ENCODE assay signal across 9 cellular contexts in genomic region chr2:46943881-46944798, GRCh38. TPM values are rescaled to one million over a fixed set of nuclear protein-coding genes. Genes with fewer than 3 reads are reported as not detected.
DNase-seq lines count a peak whose midpoint lies in the region; ATAC-seq, FAIRE-seq and TF ChIP-seq lines count a peak whose summit lies in the region.
"Had no signal": no experiment of that assay in that cellular context is flagged by ENCODE, and none has a peak within 500 bp of the region (broad histone marks: within the 10 kb centered on the region; RNA-seq: fewer than 3 reads in every experiment).

No MANE protein-coding gene starts in this region.

- TF ChIP-seq POLR2A in gastrocnemius medialis (IDR thresholded peaks at IDR 0.05) (no peak), prostate gland (IDR thresholded peaks at IDR 0.05) (no peak)

- H3K9ac ChIP-seq in KMS-11, result peak overlapping the region; percentile 67; the same call in 1 of the 2 replicates

- H3K4me2 ChIP-seq in KMS-11, result peak overlapping the region; percentile 83

- H3K4me3 ChIP-seq in KMS-11 (IDR thresholded peaks at IDR 0.05; ENCODE audit: insufficient read depth, low read depth, low read length) (no peak overlapping the region), gastrocnemius medialis (no peak overlapping the region), pancreas (no peak overlapping the region), prostate gland (no peak overlapping the region)

- ATAC-seq in GM19467 (IDR thresholded peaks at IDR 0.05; ENCODE audit: unreplicated experiment) (peak; percentile 29), gastrocnemius medialis (no peak), pancreas (no peak)

- H3K9me3 ChIP-seq in gastrocnemius medialis (no peaks in the 10 kb centered on the region), pancreas (no peaks in the 10 kb centered on the region), prostate gland (no peaks in the 10 kb centered on the region)

- TF ChIP-seq CTCF in KMS-11 (conservative IDR thresholded peaks at IDR 0.05; ENCODE audit: low read depth, low read length), result no peak
- no peak for TF ChIP-seq CTCF in gastrocnemius medialis (IDR thresholded peaks at IDR 0.05 in 4 of 5, conservative IDR thresholded peaks at IDR 0.05 in 1 of 5)
- no peak for TF ChIP-seq CTCF in pancreas (IDR thresholded peaks at IDR 0.05)
- TF ChIP-seq CTCF in prostate gland (IDR thresholded peaks at IDR 0.05), result no peak

- peak overlapping the region; percentile 60 for H3K27ac ChIP-seq in KMS-11
- peak overlapping the region in 1 of 4 donors; percentile 92 for H3K27ac ChIP-seq in gastrocnemius medialis
- no peak overlapping the region for H3K27ac ChIP-seq in pancreas
- H3K27ac ChIP-seq in prostate gland, result no peak overlapping the region
- H3K27ac ChIP-seq: VCaP had no signal

- peaks cover 74% of the 10 kb centered on the region for H3K4me1 ChIP-seq in KMS-11 (ENCODE audit: low read depth, poor library complexity, severe bottlenecking)
- H3K4me1 ChIP-seq in gastrocnemius medialis, result peaks cover 7 to 20% of the 10 kb centered on the region in 2 donors
- peaks cover 12 to 21% (median 13%) of the 10 kb centered on the region in 3 donors for H3K4me1 ChIP-seq in pancreas
- H3K4me1 ChIP-seq in prostate gland (replicated peaks), result peaks cover 5% of the 10 kb centered on the region

- WGBS in pancreas, 2 donors, result 90 to 94% methylated on average over 9 of the region's 9 CpGs
- 88% methylated on average over 9 of the region's 9 CpGs for WGBS in prostate gland

- FAIRE-seq in pancreas (lab: Jason Lieb, UNC), result no peak

- DNase-seq in activated effector memory CD4-positive, alpha-beta T cell treated with anti-CD3 and anti-CD28 coated beads, Interleukin-2, amount 50 U/mL, for 16 hours, result peak; percentile 87
- DNase-seq in stimulated activated CD4-positive, alpha-beta T cell treated with anti-CD3 and anti-CD28 coated beads, Interleukin-4, amount 100 ng/mL, for 24 hours, result peak; percentile 81
- DNase-seq in gastrocnemius medialis (no peak), pancreas (no peak), EL (no peak), prostate gland (ENCODE audit: low spot score) (no peak)

- H3K36me3 ChIP-seq in KMS-11 (ENCODE audit: insufficient read depth) (no peaks in the 10 kb centered on the region), gastrocnemius medialis (no peaks in the 10 kb centered on the region), pancreas (no peaks in the 10 kb centered on the region), prostate gland (no peaks in the 10 kb centered on the region)

- no peaks in the 10 kb centered on the region for H4K20me1 ChIP-seq in KMS-11 (ENCODE audit: insufficient read depth)

- in situ Hi-C loops in gastrocnemius medialis (cut with MboI; ENCODE audit: low sequenced_read_pairs in 4 of 4), result no loop called here

- H3K27me3 ChIP-seq in KMS-11 (ENCODE audit: insufficient read depth, low read depth) (no peaks in the 10 kb centered on the region), gastrocnemius medialis (no peaks in the 10 kb centered on the region), pancreas (no peaks in the 10 kb centered on the region), prostate gland (replicated peaks; ENCODE audit: insufficient read depth) (no peaks in the 10 kb centered on the region)

- H2AFZ ChIP-seq in KMS-11 (ENCODE audit: low read depth), result no peak overlapping the region

- intact Hi-C loops in gastrocnemius medialis (cut with DNase I; ENCODE audit: low total_unique reads), result no loop called here
- intact Hi-C loops in pancreas (cut with DNase I), result no loop called here
- intact Hi-C loops in prostate gland (cut with DNase I), result no loop called here

- peaks cover 74% of the 10 kb centered on the region for H3K79me2 ChIP-seq in KMS-11 (ENCODE audit: insufficient read depth, low read depth)

RNA-seq across cellular contexts. Expression of gene TTC7A, which starts 3.1 kb away (rescaled TPM):
- total RNA-seq in gastrocnemius medialis, result 1 to 10 TPM; 3.7 to 7.3 (median 6.0) TPM
- 10 to 100 TPM; 14.4 to 23.7 (median 21.2) TPM for total RNA-seq in pancreas
- polyA plus RNA-seq in pancreas, result 10 to 100 TPM; 10.4 to 21.6 TPM
- total RNA-seq in prostate gland, result 10 to 100 TPM; 19.3 to 64.4 TPM

RNA-seq across cellular contexts. Expression of gene MCFD2, which starts 28.5 kb away (rescaled TPM):
- total RNA-seq in gastrocnemius medialis (100 to 1,000 TPM in 3 of 4 donors, 10 to 100 TPM in 1; 87.9 to 182 (median 106) TPM), pancreas (100 to 1,000 TPM in 4 of 6 donors, 10 to 100 TPM in 2; 82.3 to 180 (median 107) TPM), prostate gland (10 to 100 TPM; 77.9 to 88.4 TPM)
- 10 to 100 TPM; 20.1 to 31.4 TPM for polyA plus RNA-seq in pancreas

Comparison
In these comparisons a context has a peak if more than half of its experiments do, and no peak if none do; other contexts are left out.
1. DNase-seq: peak in activated effector memory CD4-positive, alpha-beta T cell treated with anti-CD3 and anti-CD28 coated beads, Interleukin-2, amount 50 U/mL, for 16 hours (single experiment) and stimulated activated CD4-positive, alpha-beta T cell treated with anti-CD3 and anti-CD28 coated beads, Interleukin-4, amount 100 ng/mL, for 24 hours (single experiment); none in gastrocnemius medialis (0 of 2), pancreas (0 of 6), EL (single experiment) and prostate gland (single experiment).